In genomic region chr7:65325793-65326432, GRCh38 we compare ENCODE assay signal across 27 cellular contexts. TPM values are rescaled to one million over a fixed set of nuclear protein-coding genes. Genes with fewer than 3 reads are reported as not detected.
A peak's percentile ranks its signal among the peaks of the same experiment; 100 is the strongest.
DNase-seq lines count a peak whose midpoint lies in the region; ATAC-seq lines count a peak whose summit lies in the region.
"Had no signal": no experiment of that assay in that cellular context is flagged by ENCODE, and none has a peak within 500 bp of the region (broad histone marks: within the 10 kb centered on the region; RNA-seq: fewer than 3 reads in every experiment).

No MANE protein-coding gene starts in this region.

- H2AFZ ChIP-seq in ACC112 (ENCODE audit: low read length, unreplicated experiment): peak overlapping the region; percentile 59

- no peaks in the 10 kb centered on the region for H3K36me3 Mint-ChIP-seq in activated T-helper 17 cell treated with anti-CD3 and anti-CD28 coated beads, Interleukin-2, amount 50 U/mL, for 72 hours (ENCODE audit: low read depth)
- H3K36me3 Mint-ChIP-seq: CD8-positive, alpha-beta memory T cell had no signal

- DNase-seq in ELR (ENCODE audit: low read depth) (peak; percentile 7), iris pigment epithelial cell (ENCODE audit: low read depth) (peak; percentile 40), H7 (no peak)
- DNase-seq in stimulated activated CD4-positive, alpha-beta T cell treated with anti-CD3 and anti-CD28 coated beads, Interleukin-15, amount 100 ng/mL, for 24 hours: no peak
- DNase-seq in effector memory CD4-positive, alpha-beta T cell: no peak
- DNase-seq: activated CD4-positive, CD25-positive, alpha-beta regulatory T cell; activated CD8-positive, alpha-beta T cell treated with anti-CD3 and anti-CD28 coated beads for 36 hours; activated naive CD4-positive, alpha-beta T cell; activated T-cell treated with anti-CD3 and anti-CD28 coated beads, Interleukin-2, amount 50 U/mL, for 1 hour; CD8-positive, alpha-beta memory T cell; cerebellar nuclear complex; DMS79; effector CD4-positive, alpha-beta T cell; esophagus squamous epithelium; glutamatergic neuron; left ventricle myocardium superior; NCI-H1694 treated with DMSO at 0.1 percent for 48 hours; NCI-H2227 treated with DMSO at 0.1 percent for 48 hours; NCI-H82; PC-3; spleen; stimulated activated CD4-positive, alpha-beta T cell treated with anti-CD3 and anti-CD28 coated beads, Interleukin-4, amount 100 ng/mL, for 4 hours had no signal

- no peaks in the 10 kb centered on the region for H3K9me3 ChIP-seq in effector memory CD4-positive, alpha-beta T cell (ENCODE audit: control insufficient read depth, low read length)
- H3K9me3 ChIP-seq: esophagus squamous epithelium, spleen had no signal

- H3K36me3 ChIP-seq in ACC112 (ENCODE audit: insufficient read depth, low read length) (no peaks in the 10 kb centered on the region), H7 (replicated peaks; ENCODE audit: control insufficient read depth, insufficient read depth, low read length) (no peaks in the 10 kb centered on the region)
- no peaks in the 10 kb centered on the region for H3K36me3 ChIP-seq in effector memory CD4-positive, alpha-beta T cell (ENCODE audit: control insufficient read depth, insufficient read depth, low read length)
- H3K36me3 ChIP-seq: esophagus squamous epithelium, spleen had no signal

- H3K4me1 Mint-ChIP-seq in activated T-helper 17 cell treated with anti-CD3 and anti-CD28 coated beads, Interleukin-2, amount 50 U/mL, for 72 hours: no peaks in the 10 kb centered on the region

- H3K4me3 ChIP-seq in ACC112 (ENCODE audit: low read depth, low read length): peak overlapping the region; percentile 6; the same call in 1 of the 2 replicates
- H3K4me3 ChIP-seq in effector memory CD4-positive, alpha-beta T cell (ENCODE audit: insufficient read depth, low read depth, low read length, poor library complexity, severe bottlenecking): no peak overlapping the region
- no peak overlapping the region for H3K4me3 ChIP-seq in H7 (ENCODE audit: insufficient read depth, low read depth, low read length)
- H3K4me3 ChIP-seq: esophagus squamous epithelium, spleen had no signal

- no peaks in the 10 kb centered on the region for H3K79me2 ChIP-seq in ACC112 (ENCODE audit: control insufficient read depth, insufficient read depth, low read length, unreplicated experiment)

- H3K27me3 ChIP-seq in ACC112 (ENCODE audit: insufficient read depth, low read length) (no peaks in the 10 kb centered on the region), H7 (ENCODE audit: control insufficient read depth, insufficient read depth, low read length) (no peaks in the 10 kb centered on the region)
- no peaks in the 10 kb centered on the region for H3K27me3 ChIP-seq in effector memory CD4-positive, alpha-beta T cell (replicated peaks; ENCODE audit: control insufficient read depth, insufficient read depth, low read length, poor library complexity, severe bottlenecking)
- H3K27me3 ChIP-seq: esophagus squamous epithelium, spleen had no signal

- H3K27me3 Mint-ChIP-seq in activated T-helper 17 cell treated with anti-CD3 and anti-CD28 coated beads, Interleukin-2, amount 50 U/mL, for 72 hours: no peaks in the 10 kb centered on the region
- H3K27me3 Mint-ChIP-seq: activated CD8-positive, alpha-beta T cell treated with anti-CD3 and anti-CD28 coated beads for 36 hours; CD8-positive, alpha-beta memory T cell; type B pancreatic cell had no signal

- H3K4me1 ChIP-seq in ACC112 (ENCODE audit: control insufficient read depth, insufficient read depth, low read length, unreplicated experiment): no peaks in the 10 kb centered on the region
- H3K4me1 ChIP-seq in effector memory CD4-positive, alpha-beta T cell (ENCODE audit: control insufficient read depth, insufficient read depth, low read length, poor library complexity, severe bottlenecking): no peaks in the 10 kb centered on the region
- H3K4me1 ChIP-seq: esophagus squamous epithelium, spleen had no signal

- H3K4me3 Mint-ChIP-seq in activated T-helper 17 cell treated with anti-CD3 and anti-CD28 coated beads, Interleukin-2, amount 50 U/mL, for 72 hours: no peak overlapping the region
- H3K4me3 Mint-ChIP-seq: activated CD8-positive, alpha-beta T cell treated with anti-CD3 and anti-CD28 coated beads for 36 hours; type B pancreatic cell had no signal

- ATAC-seq in activated T-helper 17 cell treated with anti-CD3 and anti-CD28 coated beads, Interleukin-2, amount 50 U/mL, for 72 hours (replicated peaks): peak; percentile 71
- no peak for ATAC-seq in HG02588 (IDR thresholded peaks at IDR 0.05; ENCODE audit: unreplicated experiment)
- ATAC-seq: activated CD8-positive, alpha-beta T cell treated with anti-CD3 and anti-CD28 coated beads for 36 hours; HCT116; left ventricle myocardium superior; PC-3 had no signal

- no peak overlapping the region for H3K27ac Mint-ChIP-seq in activated T-helper 17 cell treated with anti-CD3 and anti-CD28 coated beads, Interleukin-2, amount 50 U/mL, for 72 hours
- H3K27ac Mint-ChIP-seq: activated CD8-positive, alpha-beta T cell treated with anti-CD3 and anti-CD28 coated beads for 36 hours; type B pancreatic cell had no signal

- H3K27ac ChIP-seq in ACC112 (ENCODE audit: low read depth, low read length): no peak overlapping the region
- H3K27ac ChIP-seq in effector memory CD4-positive, alpha-beta T cell (ENCODE audit: insufficient read depth, low read length, poor library complexity, severe bottlenecking): no peak overlapping the region
- H3K27ac ChIP-seq: esophagus squamous epithelium, spleen had no signal

- no peaks in the 10 kb centered on the region for H3K9me3 Mint-ChIP-seq in activated T-helper 17 cell treated with anti-CD3 and anti-CD28 coated beads, Interleukin-2, amount 50 U/mL, for 72 hours
- H3K9me3 Mint-ChIP-seq: activated CD8-positive, alpha-beta T cell treated with anti-CD3 and anti-CD28 coated beads for 36 hours; CD8-positive, alpha-beta memory T cell; type B pancreatic cell had no signal

RNA-seq across cellular contexts. Expression of gene ZNF92, which starts 47.7 kb away (rescaled TPM):
- total RNA-seq in activated T-helper 17 cell treated with anti-CD3 and anti-CD28 coated beads, Interleukin-2, amount 50 U/mL, for 72 hours: 10 to 100 TPM in 1 of 2 donors, 1 to 10 TPM in 1; 7.5 to 11.1 TPM
- total RNA-seq in H7 (2014; rRNA removed; shearing (Covaris generic)): 17.7 and 34.1 TPM in 2 replicates

Comparison
In these comparisons a context has a peak if more than half of its experiments do, and no peak if none do; other contexts are left out.
1. DNase-seq: peak in ELR (single experiment) and iris pigment epithelial cell (single experiment); none in stimulated activated CD4-positive, alpha-beta T cell treated with anti-CD3 and anti-CD28 coated beads, Interleukin-15, amount 100 ng/mL, for 24 hours (single experiment), effector memory CD4-positive, alpha-beta T cell (0 of 3) and H7 (single experiment).